Comparison of ENCODE assay signal across 8 cellular contexts in genomic region chr6:2988426-2989331, GRCh38. TPM values are rescaled to one million over a fixed set of nuclear protein-coding genes. Genes with fewer than 3 reads are reported as not detected.
DNase-seq lines count a peak whose midpoint lies in the region; ATAC-seq, FAIRE-seq and TF ChIP-seq lines count a peak whose summit lies in the region.

No MANE protein-coding gene starts in this region.

- H3K27me3 ChIP-seq in SK-N-SH (ENCODE audit: insufficient read depth) = no peaks in the 10 kb centered on the region
- H3K27me3 ChIP-seq in pancreas = no peaks in the 10 kb centered on the region
- no peaks in the 10 kb centered on the region for H3K27me3 ChIP-seq in transverse colon

- H3K36me3 ChIP-seq in SK-N-SH (replicated peaks in 1 of 2; ENCODE audit: control insufficient read depth in 1 of 2, insufficient read depth in 2 of 2, low read length in 1 of 2) = no peaks in the 10 kb centered on the region
- H3K36me3 ChIP-seq in pancreas = no peaks in the 10 kb centered on the region
- no peaks in the 10 kb centered on the region for H3K36me3 ChIP-seq in transverse colon

- no peaks in the 10 kb centered on the region for H3K9me2 ChIP-seq in SK-N-SH

- H4K20me1 ChIP-seq in SK-N-SH (ENCODE audit: insufficient read depth) = no peaks in the 10 kb centered on the region

- 0% methylated on average over 30 of the region's 64 CpGs for WGBS in SK-N-SH (ENCODE audit: low lambda C conversion rate)
- 0 to 1% methylated on average over 49 to 64 of the region's 64 CpGs for WGBS in pancreas, 2 donors
- 0 to 1% methylated on average over 14 to 39 of the region's 64 CpGs for WGBS in transverse colon (ENCODE audit: low coverage in 1 of 2), 2 donors

- H3F3A ChIP-seq in SK-N-SH (replicated peaks; ENCODE audit: insufficient read depth) = peaks cover 29% of the 10 kb centered on the region

- H3K4me3 ChIP-seq in HFF-Myc (replicated peaks; ENCODE audit: low read depth, low read length) (peak overlapping the region; percentile 73), SK-N-SH (ENCODE audit: low read depth in 2 of 2, low read length in 1 of 2) (peak overlapping the region; percentile 66 to 81), pancreas (peak overlapping the region; percentile 65 to 87 (median 76)), transverse colon (peak overlapping the region; percentile 63 to 88 (median 72))

- peak; percentile 73 for TF ChIP-seq POLR2A in transverse colon (IDR thresholded peaks at IDR 0.05)

- H3K27ac ChIP-seq in SK-N-SH (ENCODE audit: low read depth in 2 of 2, low read length in 1 of 2) = peak overlapping the region; percentile 98 to 99
- peak overlapping the region; percentile 93 to 98 (median 95) for H3K27ac ChIP-seq in pancreas
- H3K27ac ChIP-seq in transverse colon = peak overlapping the region; percentile 97 to 99 (median 98)

- DNase-seq in GM04503 (ENCODE audit: low read depth) = peak; percentile 89
- DNase-seq in HFF-Myc (ENCODE audit: extremely low read depth, low read depth) = peak; percentile 86
- peak; percentile 75 for DNase-seq in MV-4-11 (lab: John Stamatoyannopoulos, UW)
- DNase-seq in SK-N-SH = peak; percentile 91
- DNase-seq in activated naive CD8-positive, alpha-beta T cell treated with anti-CD3 and anti-CD28 coated beads, Interleukin-2, amount 50 U/mL, for 16 hours (ENCODE audit: low read depth, low spot score) = peak; percentile 43
- DNase-seq in Right ventricle myocardium superior = peak; percentile 94
- peak; percentile 85 to 94 (median 90) for DNase-seq in pancreas
- peak; percentile 90 for DNase-seq in transverse colon

- H3K4me2 ChIP-seq in SK-N-SH = peak overlapping the region; percentile 90

- H3K9ac ChIP-seq in SK-N-SH = peak overlapping the region; percentile 98

- peaks cover 5% of the 10 kb centered on the region; the same call in 1 of the 2 replicates for H3K79me2 ChIP-seq in SK-N-SH (ENCODE audit: insufficient read depth)

- peaks cover 18 to 19% of the 10 kb centered on the region in 2 experiments for H3K4me1 ChIP-seq in SK-N-SH (ENCODE audit: control insufficient read depth in 1 of 2, insufficient read depth in 2 of 2, low read depth in 1 of 2, low read length in 1 of 2)
- H3K4me1 ChIP-seq in pancreas = peaks cover 0 to 23% (median 0%) of the 10 kb centered on the region in 3 donors
- H3K4me1 ChIP-seq in transverse colon = peaks cover 17 to 50% (median 35%) of the 10 kb centered on the region in 4 donors

- no peaks in the 10 kb centered on the region for H3K9me3 ChIP-seq in SK-N-SH
- H3K9me3 ChIP-seq in pancreas = no peaks in the 10 kb centered on the region
- no peaks in the 10 kb centered on the region for H3K9me3 ChIP-seq in transverse colon

- FAIRE-seq in pancreas (lab: Jason Lieb, UNC) = no peak

- TF ChIP-seq RAD21 in SK-N-SH (IDR thresholded peaks at IDR 0.05; ENCODE audit: low read length) = peak; percentile 76

- in situ Hi-C loops in transverse colon (cut with MboI; ENCODE audit: low pct_ligation_motif_present in 1 of 4, low pct_unique_long_range_greater_than_20kb in 1 of 4, low sequenced_read_pairs in 3 of 4) = no loop called here

- peak overlapping the region; percentile 86 for H2AFZ ChIP-seq in SK-N-SH (ENCODE audit: low read depth)

- intact Hi-C loops in Right ventricle myocardium superior (cut with DNase I) (loop anchor here (2.0 to 10.0 kb wide), 3 partner anchors 36 to 146 kb away; no protein-coding TSS in a partner anchor), pancreas (cut with DNase I) (no loop called here), transverse colon (cut with DNase I; ENCODE audit: low total_unique reads) (loop anchor here (5.0 kb wide), 1 partner anchor 36 kb away; no protein-coding TSS in a partner anchor)

- TF ChIP-seq EP300 in SK-N-SH (IDR thresholded peaks at IDR 0.05; ENCODE audit: borderline replicate concordance in 1 of 2, low read depth in 1 of 2, low read length in 1 of 2) (no peak; a peak in 2 of 4 replicates), transverse colon (IDR thresholded peaks at IDR 0.05; ENCODE audit: low read depth) (no peak)

- CTCF ChIA-PET in SK-N-SH (lab: Yijun Ruan, JAX) = interaction anchor here (0.6 to 5.1 kb wide), 36 partner anchors 9 to 250 kb away, joined by 3 to 88 read pairs (median 4); partner anchors contain the start of genes SERPINB1 and SERPINB6

- TF ChIP-seq CTCF in HFF-Myc (IDR thresholded peaks at IDR 0.05; ENCODE audit: low read depth, low read length, missing control alignments) (peak; percentile 75), SK-N-SH (IDR thresholded peaks at IDR 0.05) (peak; percentile 74), pancreas (IDR thresholded peaks at IDR 0.05) (peak; percentile 69 to 83 (median 76)), transverse colon (IDR thresholded peaks at IDR 0.05) (peak; percentile 82 to 98 (median 92))

- ATAC-seq in Right ventricle myocardium superior (ENCODE audit: poor library complexity) (peak; percentile 88), pancreas (peak; percentile 81 to 88 (median 84))

- POLR2A ChIA-PET in SK-N-SH (lab: Yijun Ruan, JAX) = interaction anchor here (0.6 to 4.5 kb wide), 15 partner anchors 9 to 1178 kb away, joined by 3 to 38 read pairs (median 4); partner anchors contain the start of genes NQO2, RIPK1, SERPINB1 and SERPINB6

TF ChIP-seq in SK-N-SH, 30 proteins besides CTCF, POLR2A, EP300 and RAD21 (continues in another document):
- TF ChIP-seq FOXM1 (IDR thresholded peaks at IDR 0.05; ENCODE audit: low read depth) (0 out of 2 replicates have a peak, but pooled peaks have one; percentile 12), GABPA (IDR thresholded peaks at IDR 0.05; ENCODE audit: low read depth) (no peak), REST (IDR thresholded peaks at IDR 0.05; ENCODE audit: low read depth, low read length) (0 out of 2 replicates have a peak, but pooled peaks have one; percentile 40), SIN3A (IDR thresholded peaks at IDR 0.05; ENCODE audit: borderline replicate concordance, low read depth, low read length) (peak; percentile 27), TEAD4 (IDR thresholded peaks at IDR 0.05; ENCODE audit: borderline replicate concordance, insufficient read depth) (no peak), POLR2AphosphoS5 (IDR thresholded peaks at IDR 0.05; ENCODE audit: low read depth, low read length) (peak; percentile 67), EZH2phosphoT487 (IDR thresholded peaks at IDR 0.05; ENCODE audit: borderline replicate concordance, low read depth) (no peak), TAF1 (IDR thresholded peaks at IDR 0.05; ENCODE audit: borderline replicate concordance, low read depth, low read length) (peak; percentile 66), RXRA (IDR thresholded peaks at IDR 0.05; ENCODE audit: borderline replicate concordance, low read depth) (peak; percentile 51; the same call in 1 of the 2 replicates), YY1 (IDR thresholded peaks at IDR 0.05; ENCODE audit: low read depth) (peak; percentile 84), TCF12 (IDR thresholded peaks at IDR 0.05) (peak; percentile 43; the same call in 1 of the 2 replicates), CHD2 (IDR thresholded peaks at IDR 0.05; ENCODE audit: low read length, partially characterized antibody) (peak; percentile 42), RFX5 (IDR thresholded peaks at IDR 0.05; ENCODE audit: low read length) (peak; percentile 35), JUND (IDR thresholded peaks at IDR 0.05) (peak; percentile 74), FOSL2 (IDR thresholded peaks at IDR 0.05; ENCODE audit: borderline replicate concordance, low read depth) (peak; percentile 79), MXI1 (IDR thresholded peaks at IDR 0.05; ENCODE audit: low read depth, low read length) (peak; percentile 41), MAX (IDR thresholded peaks at IDR 0.05; ENCODE audit: low read depth) (peak; percentile 91), SMC3 (IDR thresholded peaks at IDR 0.05; ENCODE audit: low read depth, low read length) (peak; percentile 79)

RNA-seq across cellular contexts. Expression of gene NQO2, which starts 11.0 kb away (rescaled TPM):
- 19.2 and 22.5 TPM in 2 replicates for polyA plus RNA-seq in SK-N-SH (2012; rRNA removed)
- polyA plus RNA-seq in SK-N-SH (2012; cell fraction: cytosol; rRNA removed) = 18.9 and 20.4 TPM in 2 replicates
- polyA plus RNA-seq in SK-N-SH (2012; cell fraction: nucleus; rRNA removed) = 14.6 and 18.6 TPM in 2 replicates
- total RNA-seq in Right ventricle myocardium superior = 70.5 TPM
- total RNA-seq in pancreas = 10 to 100 TPM; 12.7 to 21.6 (median 18.0) TPM
- 10 to 100 TPM; 21.2 to 23.0 TPM for polyA plus RNA-seq in pancreas
- total RNA-seq in transverse colon = 1 to 10 TPM in 3 of 4 donors, under 1 TPM in 1; 1.00 to 9.7 (median 7.2) TPM

RNA-seq across cellular contexts. Expression of gene SERPINB6, which starts 17.3 kb away (rescaled TPM):
- polyA plus RNA-seq in SK-N-SH (2012; rRNA removed) (102 and 111 TPM in 2 replicates), pancreas (100 to 1,000 TPM; 108 to 193 TPM)
- 109 TPM in 2 replicates for polyA plus RNA-seq in SK-N-SH (2012; cell fraction: cytosol; rRNA removed)
- polyA plus RNA-seq in SK-N-SH (2012; cell fraction: nucleus; rRNA removed) = 123 and 128 TPM in 2 replicates
- total RNA-seq in Right ventricle myocardium superior (265 TPM), pancreas (100 to 1,000 TPM in 2 of 6 donors, 10 to 100 TPM in 4; 77.7 to 110 (median 97.3) TPM), transverse colon (100 to 1,000 TPM; 134 to 276 (median 170) TPM)

Comparison
In these comparisons a context has a peak if more than half of its experiments do, and no peak if none do; other contexts are left out.
1. Peak in every context shown above with its lines: DNase-seq, ATAC-seq, H3K4me3 ChIP-seq and H3K27ac ChIP-seq.
2. DNase-seq: peak in every context shown above with its lines; median percentile 94 in Right ventricle myocardium superior; 91 in SK-N-SH; 90 in pancreas; 90 in transverse colon; 89 in GM04503; 86 in HFF-Myc; 75 in MV-4-11; 43 in activated naive CD8-positive, alpha-beta T cell treated with anti-CD3 and anti-CD28 coated beads, Interleukin-2, amount 50 U/mL, for 16 hours.
3. intact Hi-C loops: an anchor here in Right ventricle myocardium superior (2.0 to 10.0 kb wide) and transverse colon (5.0 kb wide); none called in pancreas.